In genomic region chr21:36706951-36707762, GRCh38 we compare ENCODE assay signal across 12 cellular contexts. TPM values are rescaled to one million over a fixed set of nuclear protein-coding genes. Genes with fewer than 3 reads are reported as not detected.
A peak's percentile ranks its signal among the peaks of the same experiment; 100 is the strongest.
DNase-seq lines count a peak whose midpoint lies in the region; ATAC-seq and TF ChIP-seq lines count a peak whose summit lies in the region.
"Had no signal": no experiment of that assay in that cellular context is flagged by ENCODE, and none has a peak within 500 bp of the region (broad histone marks: within the 10 kb centered on the region; RNA-seq: fewer than 3 reads in every experiment).

No MANE protein-coding gene starts in this region.

- H3K4me1 Mint-ChIP-seq in activated T-helper 17 cell treated with anti-CD3 and anti-CD28 coated beads, Interleukin-2, amount 50 U/mL, for 72 hours = peaks cover 19% of the 10 kb centered on the region

- H3K27ac ChIP-seq in right atrium auricular region = no peak overlapping the region
- H3K27ac ChIP-seq: KMS-11 had no signal

- peaks cover 66 to 93% of the 10 kb centered on the region in 2 donors for H3K27me3 ChIP-seq in right atrium auricular region

- peaks cover 9% of the 10 kb centered on the region for H3K36me3 Mint-ChIP-seq in activated T-helper 17 cell treated with anti-CD3 and anti-CD28 coated beads, Interleukin-2, amount 50 U/mL, for 72 hours (ENCODE audit: low read depth)
- H3K36me3 Mint-ChIP-seq: activated naive CD8-positive, alpha-beta T cell treated with anti-CD3 and anti-CD28 coated beads, Interleukin-2, amount 10 ng/mL, durations not matched to agents 7 days and 5 days had no signal

- H3K9me3 Mint-ChIP-seq in activated T-helper 17 cell treated with anti-CD3 and anti-CD28 coated beads, Interleukin-2, amount 50 U/mL, for 72 hours = no peaks in the 10 kb centered on the region
- H3K9me3 Mint-ChIP-seq: activated naive CD8-positive, alpha-beta T cell treated with anti-CD3 and anti-CD28 coated beads, Interleukin-2, amount 10 ng/mL, durations not matched to agents 7 days and 5 days had no signal

- no peaks in the 10 kb centered on the region for H3K36me3 ChIP-seq in right atrium auricular region

- H3K4me3 ChIP-seq in right atrium auricular region (no peak overlapping the region), iPS-18c (ENCODE audit: insufficient read depth, low read depth, low read length) (peak overlapping the region; percentile 20; the same call in 1 of the 2 replicates)
- H3K4me3 ChIP-seq: GM12878 had no signal

- H3K4me3 Mint-ChIP-seq in activated T-helper 17 cell treated with anti-CD3 and anti-CD28 coated beads, Interleukin-2, amount 50 U/mL, for 72 hours = peak overlapping the region; percentile 37
- H3K4me3 Mint-ChIP-seq: activated naive CD8-positive, alpha-beta T cell treated with anti-CD3 and anti-CD28 coated beads, Interleukin-2, amount 10 ng/mL, durations not matched to agents 7 days and 5 days had no signal

- H3K27ac Mint-ChIP-seq in activated T-helper 17 cell treated with anti-CD3 and anti-CD28 coated beads, Interleukin-2, amount 50 U/mL, for 72 hours = no peak overlapping the region
- H3K27ac Mint-ChIP-seq: activated naive CD8-positive, alpha-beta T cell treated with anti-CD3 and anti-CD28 coated beads, Interleukin-2, amount 10 ng/mL, durations not matched to agents 7 days and 5 days had no signal

- H3K4me1 ChIP-seq in right atrium auricular region = peaks cover 0 to 65% of the 10 kb centered on the region in 2 donors

- H3K27me3 Mint-ChIP-seq in activated T-helper 17 cell treated with anti-CD3 and anti-CD28 coated beads, Interleukin-2, amount 50 U/mL, for 72 hours = peaks cover 68% of the 10 kb centered on the region

- intact Hi-C loops in left ventricle myocardium superior (cut with micrococcal nuclease) = no loop called here

- no peaks in the 10 kb centered on the region for H3K9me3 ChIP-seq in right atrium auricular region
- H3K9me3 ChIP-seq in iPS-18c (ENCODE audit: control insufficient read depth, insufficient read depth, low read length) = peaks cover 4% of the 10 kb centered on the region

- DNase-seq in right atrium auricular region (ENCODE audit: low spot score) (peak; percentile 55), left ventricle myocardium superior (no peak), ureter (ENCODE audit: low spot score) (peak; percentile 43), T1000 (lab: John Stamatoyannopoulos, UW) (no peak), NCI-H1436 treated with DMSO at 0.1 percent for 48 hours (lab: John Stamatoyannopoulos, UW) (no peak)
- DNase-seq: activated naive CD8-positive, alpha-beta T cell treated with anti-CD3 and anti-CD28 coated beads, Interleukin-2, amount 10 ng/mL, durations not matched to agents 7 days and 5 days; SW 1271 had no signal

- ATAC-seq in left ventricle myocardium superior = no peak
- no peak for ATAC-seq in activated T-helper 17 cell treated with anti-CD3 and anti-CD28 coated beads, Interleukin-2, amount 50 U/mL, for 72 hours (replicated peaks)
- no peak for ATAC-seq in GM21390 (IDR thresholded peaks at IDR 0.05; ENCODE audit: unreplicated experiment)
- ATAC-seq: GM12878 had no signal

- TF ChIP-seq CTCF in right atrium auricular region (IDR thresholded peaks at IDR 0.05) = no peak

RNA-seq across cellular contexts. Expression of gene SIM2, which starts 8.2 kb away (rescaled TPM):
- total RNA-seq in right atrium auricular region = not detected
- total RNA-seq in left ventricle myocardium superior = not detected
- 1 to 10 TPM; 3.9 to 4.2 TPM for total RNA-seq in activated T-helper 17 cell treated with anti-CD3 and anti-CD28 coated beads, Interleukin-2, amount 50 U/mL, for 72 hours
- total RNA-seq in ureter = 0.49 TPM
- total RNA-seq: activated naive CD8-positive, alpha-beta T cell treated with anti-CD3 and anti-CD28 coated beads, Interleukin-2, amount 10 ng/mL, durations not matched to agents 7 days and 5 days had no signal

Comparison
In these comparisons a context has a peak if more than half of its experiments do, and no peak if none do; other contexts are left out.
1. DNase-seq: peak in right atrium auricular region (single experiment) and ureter (single experiment); none in left ventricle myocardium superior (single experiment), T1000 (single experiment) and NCI-H1436 treated with DMSO at 0.1 percent for 48 hours (single experiment).